In the genomic region with DNA sequence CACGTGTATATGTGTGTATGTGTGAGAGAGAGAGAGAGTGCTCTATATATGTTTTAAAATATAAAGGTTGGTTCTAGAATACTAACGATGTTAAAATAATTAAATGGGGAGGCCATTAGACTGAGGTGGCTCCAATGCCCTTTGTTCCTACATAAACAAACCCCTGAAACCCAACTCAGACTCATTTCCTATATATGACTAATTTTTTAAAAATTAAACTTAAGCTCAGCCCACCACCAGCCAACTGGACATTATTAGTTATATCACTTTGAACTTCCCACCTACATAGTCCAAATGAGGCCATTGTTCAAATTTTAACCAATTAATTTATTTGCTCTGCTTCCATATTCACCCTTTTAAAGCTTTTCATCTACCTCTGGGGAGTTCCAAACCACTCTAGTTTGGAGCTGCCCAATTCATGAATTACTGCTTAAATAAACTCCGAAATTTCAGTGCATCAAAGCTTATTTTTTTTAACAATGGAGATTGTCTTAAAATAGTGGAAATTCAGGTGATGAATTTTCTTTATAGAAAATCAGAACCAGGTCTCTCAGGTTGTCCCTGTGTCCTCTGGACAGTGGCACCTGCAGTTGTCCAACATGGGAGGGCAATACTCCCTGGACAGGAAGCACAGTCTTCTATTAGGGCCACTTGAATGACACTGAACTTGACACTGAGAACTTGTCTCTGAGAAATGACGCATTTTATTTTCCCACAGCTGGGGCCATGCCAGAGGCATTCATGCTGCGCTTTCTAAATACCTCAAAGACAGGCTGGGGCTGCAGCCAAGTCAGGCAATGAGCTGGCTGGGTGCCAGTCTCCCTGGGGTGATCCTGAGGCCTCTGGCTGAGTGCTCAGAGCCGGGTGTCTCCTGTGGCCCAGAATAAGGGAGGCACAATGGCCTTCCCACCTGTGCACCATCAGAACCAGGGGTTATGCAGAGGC, we compare ENCODE assay signal across 9 cellular contexts.
DNase-seq lines count a peak whose midpoint lies in the region; TF ChIP-seq lines count a peak whose summit lies in the region.
"Had no signal": no experiment of that assay in that cellular context is flagged by ENCODE, and none has a peak within 500 bp of the region (broad histone marks: within the 10 kb centered on the region; RNA-seq: fewer than 3 reads in every experiment).

No MANE protein-coding gene starts in this region.

- H3K9ac ChIP-seq in neural progenitor cell, result no peak overlapping the region

- TF ChIP-seq CTCF in epithelial cell of esophagus (IDR thresholded peaks at IDR 0.05; ENCODE audit: insufficient read depth, low read depth, low read length, missing control alignments) (no peak), nephron (IDR thresholded peaks at IDR 0.05; ENCODE audit: unreplicated experiment in 3 of 3) (no peak), neural progenitor cell (IDR thresholded peaks at IDR 0.05) (no peak)

- H3F3A ChIP-seq in neural progenitor cell (ENCODE audit: low read depth), result no peaks in the 10 kb centered on the region

- H3K4me1 ChIP-seq in neural progenitor cell, result no peaks in the 10 kb centered on the region

- H3K4me2 ChIP-seq in neural progenitor cell, result no peak overlapping the region

- H3K36me3 Mint-ChIP-seq in nephron (ENCODE audit: low read depth), result no peaks in the 10 kb centered on the region
- H3K36me3 Mint-ChIP-seq in neural progenitor cell, result no peaks in the 10 kb centered on the region

- H3K4me1 Mint-ChIP-seq in nephron (peaks cover 79% of the 10 kb centered on the region), neural progenitor cell (peaks cover 3% of the 10 kb centered on the region)

- H3K9me3 Mint-ChIP-seq in nephron, result peaks cover 6% of the 10 kb centered on the region
- no peaks in the 10 kb centered on the region for H3K9me3 Mint-ChIP-seq in neural progenitor cell
- H3K9me3 Mint-ChIP-seq: T-helper 1 cell treated with Interleukin-12 subunit alpha and Interleukin-12 subunit beta and Interleukin-4 antibody, amounts not matched to agents 30 μg/mL and 1 μg/mL, for 36 hours had no signal

- H3K36me3 ChIP-seq in neural progenitor cell, result no peaks in the 10 kb centered on the region

- H3K4me3 Mint-ChIP-seq in nephron, result no peak overlapping the region
- no peak overlapping the region for H3K4me3 Mint-ChIP-seq in neural progenitor cell
- H3K4me3 Mint-ChIP-seq: T-helper 1 cell treated with Interleukin-12 subunit alpha and Interleukin-12 subunit beta and Interleukin-4 antibody, amounts not matched to agents 30 μg/mL and 1 μg/mL, for 36 hours had no signal

- H3K27ac ChIP-seq in neural progenitor cell, result no peak overlapping the region

- H3K27me3 Mint-ChIP-seq in nephron (ENCODE audit: low read depth), result peaks cover 3% of the 10 kb centered on the region
- no peaks in the 10 kb centered on the region for H3K27me3 Mint-ChIP-seq in neural progenitor cell (ENCODE audit: insufficient read depth, low read depth)

- peak; percentile 92 for DNase-seq in DMS53 treated with DMSO at 0.1 percent for 48 hours (lab: John Stamatoyannopoulos, UW; ENCODE audit: unreplicated experiment)
- DNase-seq in NCI-H510A (lab: John Stamatoyannopoulos, UW), result peak; percentile 66
- peak; percentile 77 for DNase-seq in epithelial cell of esophagus (ENCODE audit: low read depth)
- DNase-seq in NCI-H187 treated with DMSO at 0.1 percent for 48 hours (lab: John Stamatoyannopoulos, UW), result no peak
- DNase-seq in CD1c-positive myeloid dendritic cell (ENCODE audit: extremely low spot score), result no peak
- no peak for DNase-seq in neural progenitor cell (ENCODE audit: low spot score)
- no peak for DNase-seq in NAMALWA (ENCODE audit: low spot score)

- H4K20me1 ChIP-seq in neural progenitor cell (ENCODE audit: low read depth), result no peaks in the 10 kb centered on the region

- H3K27me3 ChIP-seq in neural progenitor cell, result no peaks in the 10 kb centered on the region

- no peak overlapping the region for H2AFZ ChIP-seq in neural progenitor cell (replicated peaks)

- H3K9me3 ChIP-seq in neural progenitor cell (ENCODE audit: low read depth), result no peaks in the 10 kb centered on the region

- H3K27ac Mint-ChIP-seq in nephron (peak overlapping the region; percentile 87 to 94 (median 94)), neural progenitor cell (no peak overlapping the region)
- H3K27ac Mint-ChIP-seq: T-helper 1 cell treated with Interleukin-12 subunit alpha and Interleukin-12 subunit beta and Interleukin-4 antibody, amounts not matched to agents 30 μg/mL and 1 μg/mL, for 36 hours had no signal

- H3K79me2 ChIP-seq in neural progenitor cell (ENCODE audit: low read depth), result no peaks in the 10 kb centered on the region

- H3K4me3 ChIP-seq in epithelial cell of esophagus (ENCODE audit: low read length), result no peak overlapping the region
- H3K4me3 ChIP-seq in neural progenitor cell, result no peak overlapping the region

Comparison
In these comparisons a context has a peak if more than half of its experiments do, and no peak if none do; other contexts are left out.
1. DNase-seq: peak in DMS53 treated with DMSO at 0.1 percent for 48 hours (single experiment), NCI-H510A (single experiment) and epithelial cell of esophagus (single experiment); none in NCI-H187 treated with DMSO at 0.1 percent for 48 hours (single experiment), CD1c-positive myeloid dendritic cell (single experiment), neural progenitor cell (single experiment) and NAMALWA (single experiment).